8 cellular contexts compared by ENCODE assay signal in the genomic region with DNA sequence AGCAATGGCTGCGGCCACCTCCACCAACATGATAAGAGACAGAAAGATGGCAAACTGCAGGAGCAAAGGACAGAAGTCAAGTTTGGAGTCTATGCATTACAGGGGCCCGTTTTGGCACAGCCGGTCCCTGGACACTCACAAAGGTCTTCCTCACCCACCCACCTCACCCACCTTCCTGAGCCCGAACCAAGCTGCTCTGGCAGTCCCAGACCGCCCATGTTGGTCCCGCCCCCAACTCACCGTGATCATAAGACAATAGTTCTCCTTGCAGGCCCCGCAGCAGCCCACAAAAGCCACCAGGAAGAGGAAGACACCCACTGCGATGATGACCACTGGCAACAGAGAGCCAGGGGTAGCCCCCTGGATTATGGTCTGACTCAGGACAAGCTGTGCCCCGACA. TPM values are rescaled to one million over a fixed set of nuclear protein-coding genes. Genes with fewer than 3 reads are reported as not detected.
DNase-seq lines count a peak whose midpoint lies in the region; ATAC-seq and TF ChIP-seq lines count a peak whose summit lies in the region.
"Had no signal": no experiment of that assay in that cellular context is flagged by ENCODE, and none has a peak within 500 bp of the region (broad histone marks: within the 10 kb centered on the region; RNA-seq: fewer than 3 reads in every experiment).

No MANE protein-coding gene starts in this region.

- intact Hi-C loops in left lung (cut with DNase I), result no loop called here

- TF ChIP-seq CTCF in Loucy (conservative IDR thresholded peaks at IDR 0.05; ENCODE audit: low read length) (no peak), astrocyte of the cerebellum (IDR thresholded peaks at IDR 0.05; ENCODE audit: low read depth, low read length, missing control alignments) (no peak), left lung (IDR thresholded peaks at IDR 0.05) (no peak), GM13976 (IDR thresholded peaks at IDR 0.05; ENCODE audit: borderline replicate concordance, control extremely low read depth, extremely low read depth, insufficient read depth, missing control alignments) (no peak)

- H4K20me1 ChIP-seq in Loucy (ENCODE audit: insufficient read depth, low read length, poor library complexity, severe bottlenecking), result peaks cover 23% of the 10 kb centered on the region

- H3K4me1 ChIP-seq in Loucy (ENCODE audit: insufficient read depth, low read length, poor library complexity, severe bottlenecking), result peaks cover 31% of the 10 kb centered on the region
- peaks cover 15 to 70% of the 10 kb centered on the region in 2 donors for H3K4me1 ChIP-seq in left lung
- peaks cover 72% of the 10 kb centered on the region for H3K4me1 ChIP-seq in stomach smooth muscle (ENCODE audit: control insufficient read depth, insufficient read depth, low read length)

- peaks cover 12% of the 10 kb centered on the region for H3F3A ChIP-seq in Loucy (ENCODE audit: low read depth)

- peak overlapping the region; percentile 97 to 100 for H3K27ac ChIP-seq in left lung
- H3K27ac ChIP-seq in stomach smooth muscle (ENCODE audit: low read length), result peak overlapping the region; percentile 100

- ATAC-seq in left lung, result no peak
- no peak for ATAC-seq in HG03025 (IDR thresholded peaks at IDR 0.05; ENCODE audit: low FRiP score, unreplicated experiment)

- in situ Hi-C loops in astrocyte of the cerebellum (cut with HindIII; ENCODE audit: low sequenced_read_pairs), result no loop called here
- in situ Hi-C loops in GM13976 (cut with MboI; ENCODE audit: low sequenced_read_pairs, unreplicated experiment), result no loop called here

- H3K9me3 ChIP-seq in Loucy (ENCODE audit: insufficient read depth, low read depth, low read length) (no peaks in the 10 kb centered on the region), left lung (no peaks in the 10 kb centered on the region), stomach smooth muscle (ENCODE audit: control insufficient read depth in 2 of 2, low read length in 2 of 2) (no peaks in the 10 kb centered on the region)

- no peak overlapping the region for H2AFZ ChIP-seq in Loucy (ENCODE audit: low read length)

- peaks cover 42% of the 10 kb centered on the region for H3K79me2 ChIP-seq in Loucy (ENCODE audit: insufficient read depth, low read length)

- H3K9ac ChIP-seq in Loucy (ENCODE audit: low read depth, low read length, poor library complexity, severe bottlenecking), result peak overlapping the region; percentile 94
- H3K9ac ChIP-seq in stomach smooth muscle (ENCODE audit: low read length in 2 of 2), result peak overlapping the region; percentile 85 to 92

- no peaks in the 10 kb centered on the region for H3K9me2 ChIP-seq in Loucy (replicated peaks; ENCODE audit: low read depth, low read length)

- H3K4me2 ChIP-seq in Loucy (ENCODE audit: low read depth, low read length, poor library complexity, severe bottlenecking), result peak overlapping the region; percentile 76

- H3K36me3 ChIP-seq in Loucy (ENCODE audit: insufficient read depth, low read length), result peaks cover 7% of the 10 kb centered on the region; the same call in 1 of the 2 replicates
- H3K36me3 ChIP-seq in left lung, result peaks cover 0 to 48% of the 10 kb centered on the region in 2 donors
- peaks cover 31 to 36% of the 10 kb centered on the region in 2 donors for H3K36me3 ChIP-seq in stomach smooth muscle (ENCODE audit: control insufficient read depth in 2 of 2, insufficient read depth in 2 of 2, low read length in 2 of 2)

- H3K27me3 ChIP-seq in Loucy (ENCODE audit: insufficient read depth, low read length, poor library complexity, severe bottlenecking) (no peaks in the 10 kb centered on the region), left lung (no peaks in the 10 kb centered on the region), stomach smooth muscle (ENCODE audit: control insufficient read depth in 1 of 2, insufficient read depth in 2 of 2, low read length in 2 of 2) (no peaks in the 10 kb centered on the region)

- no peak for DNase-seq in astrocyte of the cerebellum (ENCODE audit: low read depth)
- peak in 1 of 2 donors; percentile 54 for DNase-seq in left lung
- DNase-seq in T1000 (lab: John Stamatoyannopoulos, UW), result no peak
- DNase-seq in GM13976 (ENCODE audit: low spot score), result no peak
- DNase-seq: erythroblast had no signal

- H3K4me3 ChIP-seq in Loucy (ENCODE audit: low read length, poor library complexity, severe bottlenecking), result peak overlapping the region; percentile 80
- H3K4me3 ChIP-seq in astrocyte of the cerebellum (ENCODE audit: low read depth, low read length), result peak overlapping the region; percentile 89
- peak overlapping the region; percentile 78 to 93 for H3K4me3 ChIP-seq in left lung
- peak overlapping the region; percentile 85 to 89 for H3K4me3 ChIP-seq in stomach smooth muscle (ENCODE audit: low read length in 2 of 2)

RNA-seq across cellular contexts. Expression of a gene that starts 1.9 kb away (rescaled TPM):
- total RNA-seq in left lung, result 1,000 to 10,000 TPM; 1,639 to 1,766 TPM

RNA-seq across cellular contexts. Expression of a gene that starts 6.7 kb away (rescaled TPM):
- 1 to 10 TPM; 4.3 to 5.8 TPM for total RNA-seq in left lung

RNA-seq across cellular contexts. Expression of a gene that starts 11.1 kb away (rescaled TPM):
- total RNA-seq in left lung, result 100 to 1,000 TPM; 114 to 123 TPM

RNA-seq across cellular contexts. Expression of a gene that starts 16.0 kb away (rescaled TPM):
- 10 to 100 TPM in 1 of 2 donors, 1 to 10 TPM in 1; 7.6 to 10.0 TPM for total RNA-seq in left lung

RNA-seq across cellular contexts. Expression of a gene that starts 19.2 kb away (rescaled TPM):
- total RNA-seq in left lung, result 10 to 100 TPM; 22.4 to 62.4 TPM
